Comparison of ENCODE assay signal across 1 cellular context in the genomic region with DNA sequence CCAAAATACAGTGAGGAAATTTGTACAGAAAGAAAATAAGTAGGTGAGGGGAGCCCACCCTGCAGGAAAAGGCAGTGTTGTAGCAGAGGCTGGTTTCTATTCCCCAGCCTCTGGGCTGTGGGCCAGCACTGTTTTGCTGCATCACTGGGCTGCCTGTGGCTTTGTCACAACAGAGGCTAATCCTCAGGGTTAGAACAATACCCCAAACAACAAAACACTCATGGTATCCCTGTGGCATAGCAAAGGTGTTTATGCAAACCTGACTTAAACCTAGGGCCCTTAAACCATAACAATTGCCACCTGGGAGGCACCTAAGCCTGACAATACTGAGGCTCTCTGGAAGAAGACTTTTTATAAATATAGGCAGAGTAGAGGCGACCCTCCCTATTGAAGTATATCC.
A peak's percentile ranks its signal among the peaks of the same experiment; 100 is the strongest.
TF ChIP-seq lines count a peak whose summit lies in the region.

No MANE protein-coding gene starts in this region.

TF ChIP-seq in GM23338, 12 proteins besides CTCF, POLR2A, EP300 and RAD21:
- TF ChIP-seq, protein P1, sequence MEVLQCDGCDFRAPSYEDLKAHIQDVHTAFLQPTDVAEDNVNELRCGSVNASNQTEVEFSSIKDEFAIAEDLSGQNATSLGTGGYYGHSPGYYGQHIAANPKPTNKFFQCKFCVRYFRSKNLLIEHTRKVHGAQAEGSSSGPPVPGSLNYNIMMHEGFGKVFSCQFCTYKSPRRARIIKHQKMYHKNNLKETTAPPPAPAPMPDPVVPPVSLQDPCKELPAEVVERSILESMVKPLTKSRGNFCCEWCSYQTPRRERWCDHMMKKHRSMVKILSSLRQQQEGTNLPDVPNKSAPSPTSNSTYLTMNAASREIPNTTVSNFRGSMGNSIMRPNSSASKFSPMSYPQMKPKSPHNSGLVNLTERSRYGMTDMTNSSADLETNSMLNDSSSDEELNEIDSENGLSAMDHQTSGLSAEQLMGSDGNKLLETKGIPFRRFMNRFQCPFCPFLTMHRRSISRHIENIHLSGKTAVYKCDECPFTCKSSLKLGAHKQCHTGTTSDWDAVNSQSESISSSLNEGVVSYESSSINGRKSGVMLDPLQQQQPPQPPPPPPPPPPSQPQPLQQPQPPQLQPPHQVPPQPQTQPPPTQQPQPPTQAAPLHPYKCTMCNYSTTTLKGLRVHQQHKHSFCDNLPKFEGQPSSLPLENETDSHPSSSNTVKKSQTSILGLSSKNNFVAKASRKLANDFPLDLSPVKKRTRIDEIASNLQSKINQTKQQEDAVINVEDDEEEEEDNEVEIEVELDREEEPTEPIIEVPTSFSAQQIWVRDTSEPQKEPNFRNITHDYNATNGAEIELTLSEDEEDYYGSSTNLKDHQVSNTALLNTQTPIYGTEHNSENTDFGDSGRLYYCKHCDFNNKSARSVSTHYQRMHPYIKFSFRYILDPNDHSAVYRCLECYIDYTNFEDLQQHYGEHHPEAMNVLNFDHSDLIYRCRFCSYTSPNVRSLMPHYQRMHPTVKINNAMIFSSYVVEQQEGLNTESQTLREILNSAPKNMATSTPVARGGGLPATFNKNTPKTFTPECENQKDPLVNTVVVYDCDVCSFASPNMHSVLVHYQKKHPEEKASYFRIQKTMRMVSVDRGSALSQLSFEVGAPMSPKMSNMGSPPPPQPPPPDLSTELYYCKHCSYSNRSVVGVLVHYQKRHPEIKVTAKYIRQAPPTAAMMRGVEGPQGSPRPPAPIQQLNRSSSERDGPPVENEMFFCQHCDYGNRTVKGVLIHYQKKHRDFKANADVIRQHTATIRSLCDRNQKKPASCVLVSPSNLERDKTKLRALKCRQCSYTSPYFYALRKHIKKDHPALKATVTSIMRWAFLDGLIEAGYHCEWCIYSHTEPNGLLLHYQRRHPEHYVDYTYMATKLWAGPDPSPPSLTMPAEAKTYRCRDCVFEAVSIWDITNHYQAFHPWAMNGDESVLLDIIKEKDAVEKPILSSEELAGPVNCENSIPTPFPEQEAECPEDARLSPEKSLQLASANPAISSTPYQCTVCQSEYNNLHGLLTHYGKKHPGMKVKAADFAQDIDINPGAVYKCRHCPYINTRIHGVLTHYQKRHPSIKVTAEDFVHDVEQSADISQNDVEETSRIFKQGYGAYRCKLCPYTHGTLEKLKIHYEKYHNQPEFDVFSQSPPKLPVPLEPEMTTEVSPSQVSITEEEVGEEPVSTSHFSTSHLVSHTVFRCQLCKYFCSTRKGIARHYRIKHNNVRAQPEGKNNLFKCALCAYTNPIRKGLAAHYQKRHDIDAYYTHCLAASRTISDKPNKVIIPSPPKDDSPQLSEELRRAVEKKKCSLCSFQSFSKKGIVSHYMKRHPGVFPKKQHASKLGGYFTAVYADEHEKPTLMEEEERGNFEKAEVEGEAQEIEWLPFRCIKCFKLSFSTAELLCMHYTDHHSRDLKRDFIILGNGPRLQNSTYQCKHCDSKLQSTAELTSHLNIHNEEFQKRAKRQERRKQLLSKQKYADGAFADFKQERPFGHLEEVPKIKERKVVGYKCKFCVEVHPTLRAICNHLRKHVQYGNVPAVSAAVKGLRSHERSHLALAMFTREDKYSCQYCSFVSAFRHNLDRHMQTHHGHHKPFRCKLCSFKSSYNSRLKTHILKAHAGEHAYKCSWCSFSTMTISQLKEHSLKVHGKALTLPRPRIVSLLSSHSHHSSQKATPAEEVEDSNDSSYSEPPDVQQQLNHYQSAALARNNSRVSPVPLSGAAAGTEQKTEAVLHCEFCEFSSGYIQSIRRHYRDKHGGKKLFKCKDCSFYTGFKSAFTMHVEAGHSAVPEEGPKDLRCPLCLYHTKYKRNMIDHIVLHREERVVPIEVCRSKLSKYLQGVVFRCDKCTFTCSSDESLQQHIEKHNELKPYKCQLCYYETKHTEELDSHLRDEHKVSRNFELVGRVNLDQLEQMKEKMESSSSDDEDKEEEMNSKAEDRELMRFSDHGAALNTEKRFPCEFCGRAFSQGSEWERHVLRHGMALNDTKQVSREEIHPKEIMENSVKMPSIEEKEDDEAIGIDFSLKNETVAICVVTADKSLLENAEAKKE (CRISPR knock-in tag; IDR thresholded peaks at IDR 0.05): 0 out of 2 replicates have a peak, but pooled peaks have one; percentile 28
- TF ChIP-seq CREB1 (CRISPR knock-in tag; IDR thresholded peaks at IDR 0.05; ENCODE audit: low read depth): peak; percentile 61
- TF ChIP-seq, protein P2, sequence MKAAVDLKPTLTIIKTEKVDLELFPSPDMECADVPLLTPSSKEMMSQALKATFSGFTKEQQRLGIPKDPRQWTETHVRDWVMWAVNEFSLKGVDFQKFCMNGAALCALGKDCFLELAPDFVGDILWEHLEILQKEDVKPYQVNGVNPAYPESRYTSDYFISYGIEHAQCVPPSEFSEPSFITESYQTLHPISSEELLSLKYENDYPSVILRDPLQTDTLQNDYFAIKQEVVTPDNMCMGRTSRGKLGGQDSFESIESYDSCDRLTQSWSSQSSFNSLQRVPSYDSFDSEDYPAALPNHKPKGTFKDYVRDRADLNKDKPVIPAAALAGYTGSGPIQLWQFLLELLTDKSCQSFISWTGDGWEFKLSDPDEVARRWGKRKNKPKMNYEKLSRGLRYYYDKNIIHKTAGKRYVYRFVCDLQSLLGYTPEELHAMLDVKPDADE (IDR thresholded peaks at IDR 0.05): no peak
- TF ChIP-seq STAT1 (IDR thresholded peaks at IDR 0.05; ENCODE audit: unreplicated experiment): no peak
